ENCODE assay signal across 30 cellular contexts in genomic region chr2:45020439-45020838, GRCh38. TPM values are rescaled to one million over a fixed set of nuclear protein-coding genes. Genes with fewer than 3 reads are reported as not detected.
"Had no signal": no experiment of that assay in that cellular context is flagged by ENCODE, and none has a peak within 500 bp of the region (broad histone marks: within the 10 kb centered on the region; RNA-seq: fewer than 3 reads in every experiment).

No MANE protein-coding gene starts in this region.

- FAIRE-seq: islet of Langerhans, kidney had no signal

- DNase-seq: hippocampal formation; immature natural killer cell; kidney; left colon; left lung; mesendoderm; naive B cell; nucleus accumbens; stimulated activated CD4-positive, alpha-beta T cell treated with anti-CD3 and anti-CD28 coated beads, Interleukin-12 subunit alpha, Interleukin-12 subunit beta, amount 100 ng/mL, for 4 hours; stimulated activated CD4-positive, alpha-beta T cell treated with anti-CD3 and anti-CD28 coated beads, Interleukin-15, amount 100 ng/mL, for 24 hours; stimulated activated CD4-positive, alpha-beta T cell treated with anti-CD3 and anti-CD28 coated beads, Interleukin-2, amount 100 ng/mL, for 24 hours; stimulated activated CD4-positive, alpha-beta T cell treated with anti-CD3 and anti-CD28 coated beads, Interleukin-4, amount 100 ng/mL, for 1 hour; stimulated activated naive B cell treated with anti-CD40 and anti-IgM and Interleukin-4, amounts not matched to agents 10 μg/mL and 1 μg/mL and 100 μg/mL, for 72 hours; stimulated activated naive CD8-positive, alpha-beta T cell treated with anti-CD3 and anti-CD28 coated beads, Interleukin-15, Interleukin-2, amounts not matched to agents 100 U/mL and 50 U/mL, for 24 hours; stomach; testis; thyroid gland; transverse colon; upper lobe of left lung had no signal

- H3K4me3 Mint-ChIP-seq: immature natural killer cell; mesothelial cell of epicardium; naive B cell; nephron; neural crest cell; stimulated activated naive B cell treated with anti-CD40 and anti-IgM and Interleukin-4, amounts not matched to agents 10 μg/mL and 1 μg/mL and 100 μg/mL, for 72 hours had no signal

- H3K4me1 ChIP-seq: left lung, right atrium auricular region, testis, thyroid gland, transverse colon had no signal

- H3K4me1 Mint-ChIP-seq: immature natural killer cell; mesothelial cell of epicardium; naive B cell; nephron; neural crest cell; stimulated activated naive B cell treated with anti-CD40 and anti-IgM and Interleukin-4, amounts not matched to agents 10 μg/mL and 1 μg/mL and 100 μg/mL, for 72 hours had no signal

- H3K27ac ChIP-seq: left lung, right atrium auricular region, skin epidermis, stomach, testis, thyroid gland, transverse colon, upper lobe of left lung, vagina had no signal

- H3K27ac Mint-ChIP-seq: immature natural killer cell; mesothelial cell of epicardium; naive B cell; nephron; progenitor cell of endocrine pancreas; stimulated activated naive B cell treated with anti-CD40 and anti-IgM and Interleukin-4, amounts not matched to agents 10 μg/mL and 1 μg/mL and 100 μg/mL, for 72 hours had no signal

- H3K9me3 ChIP-seq: left lung, right atrium auricular region, stomach, testis, thyroid gland, transverse colon, upper lobe of left lung, vagina had no signal

- ATAC-seq: left colon; left lung; sciatic nerve; stimulated activated naive B cell treated with anti-CD40 and anti-IgM and Interleukin-4, amounts not matched to agents 10 μg/mL and 1 μg/mL and 100 μg/mL, for 72 hours; stimulated activated naive CD8-positive, alpha-beta T cell treated with anti-CD3 and anti-CD28 coated beads, Interleukin-15, Interleukin-2, amounts not matched to agents 100 U/mL and 50 U/mL, for 24 hours had no signal

- H3K36me3 ChIP-seq: left lung, right atrium auricular region, stomach, thyroid gland, transverse colon, upper lobe of left lung, vagina had no signal

- H3K9me3 Mint-ChIP-seq: immature natural killer cell; mesothelial cell of epicardium; nephron; neural crest cell; stimulated activated naive B cell treated with anti-CD40 and anti-IgM and Interleukin-4, amounts not matched to agents 10 μg/mL and 1 μg/mL and 100 μg/mL, for 72 hours had no signal

- H3K36me3 Mint-ChIP-seq: immature natural killer cell; mesothelial cell of epicardium; naive B cell; stimulated activated naive B cell treated with anti-CD40 and anti-IgM and Interleukin-4, amounts not matched to agents 10 μg/mL and 1 μg/mL and 100 μg/mL, for 72 hours had no signal

- H3K27me3 ChIP-seq: right atrium auricular region, testis, thyroid gland, vagina had no signal

- H3K4me3 ChIP-seq: left lung, lung, right atrium auricular region, skin epidermis, stomach, testis, thyroid gland, transverse colon, upper lobe of left lung, vagina had no signal

RNA-seq across cellular contexts. Expression of gene SIX2, which starts 11.2 kb away (rescaled TPM):
- total RNA-seq: left colon, liver, mesothelial cell of epicardium had no signal
- polyA plus RNA-seq: immature natural killer cell, liver had no signal
